14 cellular contexts compared by ENCODE assay signal in genomic region chr22:31279821-31280496, GRCh38. TPM values are rescaled to one million over a fixed set of nuclear protein-coding genes. Genes with fewer than 3 reads are reported as not detected.
DNase-seq lines count a peak whose midpoint lies in the region; TF ChIP-seq lines count a peak whose summit lies in the region.
"Had no signal": no experiment of that assay in that cellular context is flagged by ENCODE, and none has a peak within 500 bp of the region (broad histone marks: within the 10 kb centered on the region; RNA-seq: fewer than 3 reads in every experiment).

No MANE protein-coding gene starts in this region.

- no peak overlapping the region for H3K56ac ChIP-seq in H9 (ENCODE audit: insufficient read length, low read depth, low read length)

- H4K8ac ChIP-seq in H9 (replicated peaks; ENCODE audit: insufficient read length, low read depth, low read length), result no peak overlapping the region

- H3K36me3 Mint-ChIP-seq in H9 (ENCODE audit: insufficient read depth in 1 of 3, low read depth in 3 of 3) (peaks cover 6 to 45% (median 23%) of the 10 kb centered on the region in 3 experiments), progenitor cell of endocrine pancreas (ENCODE audit: insufficient read depth) (peaks cover 6% of the 10 kb centered on the region)

- no peak for TF ChIP-seq POLR2A in Peyer's patch (IDR thresholded peaks at IDR 0.05)

- no peak overlapping the region for H3T11ph ChIP-seq in H9 (ENCODE audit: low read length)

- H3K4me1 ChIP-seq in H9 (ENCODE audit: insufficient read depth, low read length) (no peaks in the 10 kb centered on the region), Peyer's patch (peaks cover 0 to 17% (median 7%) of the 10 kb centered on the region in 4 donors)
- peaks cover 75% of the 10 kb centered on the region for H3K4me1 ChIP-seq in effector memory CD4-positive, alpha-beta T cell (ENCODE audit: control insufficient read depth, insufficient read depth, low read length, poor library complexity, severe bottlenecking)

- no peaks in the 10 kb centered on the region for H3K27me3 ChIP-seq in H9 (ENCODE audit: insufficient read depth, low read length)
- H3K27me3 ChIP-seq in Peyer's patch, result no peaks in the 10 kb centered on the region
- no peaks in the 10 kb centered on the region for H3K27me3 ChIP-seq in effector memory CD4-positive, alpha-beta T cell (replicated peaks; ENCODE audit: control insufficient read depth, insufficient read depth, low read length, poor library complexity, severe bottlenecking)
- H3K27me3 ChIP-seq: adrenal gland had no signal

- no peaks in the 10 kb centered on the region for H3K79me1 ChIP-seq in H9 (ENCODE audit: insufficient read depth, low read depth, low read length, poor library complexity, severe bottlenecking)

- no peak overlapping the region for H2AK5ac ChIP-seq in H9 (ENCODE audit: insufficient read length, low read length)

- no peak for DNase-seq in H9
- peak in 1 of 3 donors; percentile 59 for DNase-seq in Peyer's patch
- DNase-seq in effector memory CD4-positive, alpha-beta T cell, result no peak
- no peak for DNase-seq in progenitor cell of endocrine pancreas (ENCODE audit: low spot score, unreplicated experiment)
- DNase-seq in NCI-H1417 treated with DMSO at 0.1 percent for 48 hours (lab: John Stamatoyannopoulos, UW), result no peak
- DNase-seq in hepatic stellate cell (ENCODE audit: low spot score), result no peak
- no peak for DNase-seq in NK-92 treated with Interleukin-12 subunit alpha and Interleukin-12 subunit beta, amount 100 ng/mL, for 24 hours (lab: John Stamatoyannopoulos, UW)
- DNase-seq: COR-L47, foreskin melanocyte, HCEC 1CT, NCI-H2171, right cardiac atrium, substantia nigra had no signal

- H3K27me3 Mint-ChIP-seq in H9 (ENCODE audit: low read depth), result peaks cover 4% of the 10 kb centered on the region
- no peaks in the 10 kb centered on the region for H3K27me3 Mint-ChIP-seq in progenitor cell of endocrine pancreas

- H4K20me1 ChIP-seq in H9 (ENCODE audit: control insufficient read depth, insufficient read depth, insufficient read length), result no peaks in the 10 kb centered on the region

- no peak overlapping the region for H3K23ac ChIP-seq in H9 (ENCODE audit: insufficient read length, low read depth, low read length)

- H2BK5ac ChIP-seq in H9 (ENCODE audit: insufficient read length, low read length), result no peak overlapping the region

- no peak overlapping the region for H3K18ac ChIP-seq in H9 (ENCODE audit: insufficient read length, low read depth, low read length)

- no peak overlapping the region for H2BK20ac ChIP-seq in H9 (ENCODE audit: low read depth, low read length, poor library complexity, severe bottlenecking)

- no peak overlapping the region for H3K4me3 ChIP-seq in Peyer's patch
- no peak overlapping the region for H3K4me3 ChIP-seq in effector memory CD4-positive, alpha-beta T cell (ENCODE audit: insufficient read depth, low read depth, low read length, poor library complexity, severe bottlenecking)
- H3K4me3 ChIP-seq: adrenal gland had no signal

- H2AFZ ChIP-seq in H9 (ENCODE audit: low read length), result no peak overlapping the region

- no peak overlapping the region for H4K91ac ChIP-seq in H9 (ENCODE audit: insufficient read length, low read depth, low read length)

- H2BK120ac ChIP-seq in H9 (ENCODE audit: low read depth, low read length, poor library complexity, severe bottlenecking), result no peak overlapping the region

- H3K9me3 ChIP-seq in H9 (ENCODE audit: control insufficient read depth, low read depth, low read length) (no peaks in the 10 kb centered on the region), Peyer's patch (no peaks in the 10 kb centered on the region)
- H3K9me3 ChIP-seq in effector memory CD4-positive, alpha-beta T cell (ENCODE audit: control insufficient read depth, low read length), result no peaks in the 10 kb centered on the region
- H3K9me3 ChIP-seq: adrenal gland had no signal

- TF ChIP-seq CTCF in H9 (conservative IDR thresholded peaks at IDR 0.05) (no peak), Peyer's patch (IDR thresholded peaks at IDR 0.05) (no peak), progenitor cell of endocrine pancreas (IDR thresholded peaks at IDR 0.05; ENCODE audit: unreplicated experiment) (no peak)

- no peak overlapping the region for H3K14ac ChIP-seq in H9 (ENCODE audit: insufficient read depth, low read length)

- no peak overlapping the region for H3K9ac ChIP-seq in H9 (ENCODE audit: extremely low read depth, insufficient read length, low read length)

- no peak overlapping the region for H2BK15ac ChIP-seq in H9 (ENCODE audit: low read depth, low read length)

- H3K4me3 Mint-ChIP-seq in H9 (no peak overlapping the region), progenitor cell of endocrine pancreas (ENCODE audit: low read depth) (no peak overlapping the region)

- H3K4me2 ChIP-seq in H9 (ENCODE audit: insufficient read depth, insufficient read length, low read length), result no peak overlapping the region

- peak overlapping the region in 2 of 3 experiments; percentile 29 to 45; a peak in 2 of 7 replicates for H3K27ac Mint-ChIP-seq in H9
- peak overlapping the region; percentile 50 for H3K27ac Mint-ChIP-seq in progenitor cell of endocrine pancreas

- no peaks in the 10 kb centered on the region for H3K23me2 ChIP-seq in H9 (ENCODE audit: insufficient read length, low read depth, low read length, poor library complexity, severe bottlenecking)

- H3K4ac ChIP-seq in H9 (ENCODE audit: low read depth, low read length), result no peak overlapping the region

- H3K9me3 Mint-ChIP-seq in H9 (no peaks in the 10 kb centered on the region), progenitor cell of endocrine pancreas (ENCODE audit: low read depth) (no peaks in the 10 kb centered on the region)

- no peak overlapping the region for H4K5ac ChIP-seq in H9 (ENCODE audit: insufficient read length, low read depth, low read length)

- no peak overlapping the region for H3K27ac ChIP-seq in H9 (ENCODE audit: insufficient read length, low read depth, low read length)
- H3K27ac ChIP-seq in Peyer's patch, result peak overlapping the region; percentile 41 to 71 (median 68)
- H3K27ac ChIP-seq in effector memory CD4-positive, alpha-beta T cell (ENCODE audit: insufficient read depth, low read length, poor library complexity, severe bottlenecking), result peak overlapping the region; percentile 67

- no peak overlapping the region for H2BK12ac ChIP-seq in H9 (ENCODE audit: insufficient read length, low read depth, low read length)

- no peaks in the 10 kb centered on the region for H3K79me2 ChIP-seq in H9 (ENCODE audit: insufficient read depth, low read length)

- H3K4me1 Mint-ChIP-seq in H9, result peaks cover 10 to 16% of the 10 kb centered on the region in 2 experiments
- peaks cover 17% of the 10 kb centered on the region for H3K4me1 Mint-ChIP-seq in progenitor cell of endocrine pancreas (ENCODE audit: low read depth)

- H3K36me3 ChIP-seq in Peyer's patch, result peaks cover 0 to 87% (median 0%) of the 10 kb centered on the region in 3 donors
- H3K36me3 ChIP-seq in effector memory CD4-positive, alpha-beta T cell (ENCODE audit: control insufficient read depth, insufficient read depth, low read length), result peaks cover 54% of the 10 kb centered on the region

RNA-seq across cellular contexts. Expression of gene PIK3IP1, which starts 12.3 kb away (rescaled TPM):
- total RNA-seq in H9 (2021) (0.87 and 0.92 TPM in 2 replicates), Peyer's patch (10 to 100 TPM; 23.7 to 60.2 (median 30.7) TPM), progenitor cell of endocrine pancreas (6.2 and 7.6 TPM in 2 replicates)
